11 cellular contexts compared by ENCODE assay signal in the genomic region with DNA sequence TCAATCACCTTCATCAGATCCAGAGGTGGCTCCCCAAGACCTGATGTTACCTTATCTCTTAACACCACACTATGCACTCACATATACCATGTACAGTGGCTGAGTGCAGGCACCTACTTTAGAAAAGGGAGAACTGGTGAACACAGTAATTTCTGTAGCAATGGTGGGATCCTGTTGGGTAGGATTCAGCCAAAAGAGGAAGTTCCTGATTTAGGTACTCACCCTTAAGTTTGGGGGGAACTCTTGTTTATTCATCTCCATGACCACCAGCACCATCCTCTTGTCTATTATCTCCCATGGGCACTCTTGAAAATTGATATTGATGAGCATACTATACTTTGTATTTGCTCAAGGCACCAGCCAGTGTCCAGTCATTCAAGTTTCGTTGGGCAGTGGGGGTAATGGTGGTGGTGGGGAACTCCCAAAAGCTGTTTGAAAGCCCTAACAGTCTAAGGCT.
DNase-seq lines count a peak whose midpoint lies in the region; ATAC-seq and TF ChIP-seq lines count a peak whose summit lies in the region.
"Had no signal": no experiment of that assay in that cellular context is flagged by ENCODE, and none has a peak within 500 bp of the region (broad histone marks: within the 10 kb centered on the region; RNA-seq: fewer than 3 reads in every experiment).

No MANE protein-coding gene starts in this region.

- DNase-seq in erythroblast (lab: John Stamatoyannopoulos, UW) (peak; percentile 15 to 52), left colon (no peak), DMS53 (lab: John Stamatoyannopoulos, UW) (no peak), Calu3 (no peak), NCI-H345 treated with DMSO at 0.1 percent for 48 hours (lab: John Stamatoyannopoulos, UW; ENCODE audit: unreplicated experiment) (no peak)
- DNase-seq: activated CD4-positive, CD25-positive, alpha-beta regulatory T cell treated with anti-CD3 and anti-CD28 coated beads, Interleukin-2, amount 50 U/mL, for 72 hours; activated effector memory CD4-positive, alpha-beta T cell treated with anti-CD3 and anti-CD28 coated beads, Interleukin-2, amount 50 U/mL, for 16 hours; upper lobe of left lung had no signal

- CTCF ChIA-PET in Calu3 (lab: Charles Lee), result no interaction called here

- no peaks in the 10 kb centered on the region for H3K4me1 Mint-ChIP-seq in Calu3 (ENCODE audit: low read depth, unreplicated experiment)

- H3K9me3 Mint-ChIP-seq in Calu3 (ENCODE audit: low read depth, unreplicated experiment), result peaks cover 3% of the 10 kb centered on the region

- H3K4me3 Mint-ChIP-seq in Calu3 (ENCODE audit: low read depth, unreplicated experiment), result no peak overlapping the region

- ATAC-seq in GM19023 (IDR thresholded peaks at IDR 0.05; ENCODE audit: unreplicated experiment) (peak; percentile 95), GM21723 (IDR thresholded peaks at IDR 0.05; ENCODE audit: unreplicated experiment) (peak; percentile 96), HG03103 (IDR thresholded peaks at IDR 0.05; ENCODE audit: low read depth, unreplicated experiment) (peak; percentile 97), left colon (no peak)

- no TSS peak for BruUV-seq in Calu3 (replicated peaks; lab: Mats Ljungman, UMichigan)

- no peaks in the 10 kb centered on the region for H3K27me3 Mint-ChIP-seq in Calu3 (ENCODE audit: unreplicated experiment)

- H3K27ac Mint-ChIP-seq in Calu3 (ENCODE audit: unreplicated experiment), result no peak overlapping the region

- H3K36me3 Mint-ChIP-seq in Calu3 (ENCODE audit: insufficient read depth, unreplicated experiment), result no peaks in the 10 kb centered on the region

- TF ChIP-seq POLR2A in erythroblast (IDR thresholded peaks at IDR 0.05; ENCODE audit: low read length), result no peak

- intact Hi-C loops in left colon (cut with DNase I, micrococcal nuclease) (no loop called here), Calu3 (cut with micrococcal nuclease; ENCODE audit: unreplicated experiment) (no loop called here)

- no peak for TF ChIP-seq CTCF in Calu3 (IDR thresholded peaks at IDR 0.05; ENCODE audit: unreplicated experiment)

Comparison
In these comparisons a context has a peak if more than half of its experiments do, and no peak if none do; other contexts are left out.
1. DNase-seq: peak in erythroblast (2 of 2); none in left colon (0 of 2), DMS53 (single experiment), Calu3 (single experiment) and NCI-H345 treated with DMSO at 0.1 percent for 48 hours (single experiment).